Comparison of ENCODE assay signal across 9 cellular contexts in genomic region chr5:179734536-179735164, GRCh38.
DNase-seq lines count a peak whose midpoint lies in the region; ATAC-seq and TF ChIP-seq lines count a peak whose summit lies in the region.
"Had no signal": no experiment of that assay in that cellular context is flagged by ENCODE, and none has a peak within 500 bp of the region (broad histone marks: within the 10 kb centered on the region; RNA-seq: fewer than 3 reads in every experiment).

No MANE protein-coding gene starts in this region.

- H3K36me3 Mint-ChIP-seq in nephron progenitor cell (ENCODE audit: low read depth): peaks cover 54% of the 10 kb centered on the region

- peak overlapping the region; percentile 88 for H3K4me2 ChIP-seq in BLaER1

- peak overlapping the region; percentile 99 for H3K9ac ChIP-seq in BLaER1

- no peak for DNase-seq in LNCaP clone FGC (ENCODE audit: low read depth)
- no peak for DNase-seq in coronary artery (ENCODE audit: low spot score)
- DNase-seq in nephron progenitor cell: no peak
- no peak for DNase-seq in NCI-H226
- DNase-seq in DMS79 treated with DMSO at 0.1 percent for 48 hours (lab: John Stamatoyannopoulos, UW): no peak
- no peak for DNase-seq in AML-193 (lab: John Stamatoyannopoulos, UW)
- DNase-seq: SHP77 treated with DMSO at 0.1 percent for 48 hours had no signal

- H3K27ac Mint-ChIP-seq in nephron progenitor cell: peak overlapping the region; percentile 89

- no peaks in the 10 kb centered on the region for H3K9me3 ChIP-seq in BLaER1

- no peak for TF ChIP-seq CTCF in LNCaP clone FGC (IDR thresholded peaks at IDR 0.05; ENCODE audit: control insufficient read depth, extremely low read depth, insufficient read depth)
- TF ChIP-seq CTCF in coronary artery (IDR thresholded peaks at IDR 0.05): no peak
- TF ChIP-seq CTCF in nephron progenitor cell (IDR thresholded peaks at IDR 0.05): no peak

- peak overlapping the region; percentile 97 for H3K4me3 Mint-ChIP-seq in nephron progenitor cell

- peaks cover 9% of the 10 kb centered on the region for H3K9me3 Mint-ChIP-seq in nephron progenitor cell

- peaks cover 68% of the 10 kb centered on the region for H4K20me1 ChIP-seq in BLaER1

- H3K27me3 Mint-ChIP-seq in nephron progenitor cell (ENCODE audit: low read depth, poor library complexity): peaks cover 4% of the 10 kb centered on the region

- H3K27me3 ChIP-seq in BLaER1: no peaks in the 10 kb centered on the region

- no peak for ATAC-seq in HG03432 (IDR thresholded peaks at IDR 0.05; ENCODE audit: unreplicated experiment)

- peak overlapping the region; percentile 97 for H3K4me3 ChIP-seq in BLaER1
- H3K4me3 ChIP-seq in LNCaP clone FGC (ENCODE audit: low read depth, low read length): peak overlapping the region; percentile 81
- H3K4me3 ChIP-seq in coronary artery: peak overlapping the region; percentile 98

- H3K4me1 Mint-ChIP-seq in nephron progenitor cell: peaks cover 24% of the 10 kb centered on the region

- H3K27ac ChIP-seq in BLaER1: no peak overlapping the region
- peak overlapping the region in 1 of 2 donors; percentile 8 for H3K27ac ChIP-seq in coronary artery

- H3K36me3 ChIP-seq in BLaER1: peaks cover 57% of the 10 kb centered on the region

- H3K4me1 ChIP-seq in BLaER1: peaks cover 42% of the 10 kb centered on the region
